1 cellular context compared by ENCODE assay signal in genomic region chr10:43390791-43391190, GRCh38.
TF ChIP-seq lines count a peak whose summit lies in the region.

No MANE protein-coding gene starts in this region.

TF ChIP-seq in GM12878, 131 proteins besides CTCF, POLR2A, EP300 and RAD21:
- TF ChIP-seq RAD51 (IDR thresholded peaks at IDR 0.05) (no peak), ZBTB40 (IDR thresholded peaks at IDR 0.05; ENCODE audit: borderline replicate concordance) (no peak), SMARCA5 (IDR thresholded peaks at IDR 0.05) (no peak), SMAD5 (IDR thresholded peaks at IDR 0.05; ENCODE audit: low read depth) (no peak), ATF3 (IDR thresholded peaks at IDR 0.05; ENCODE audit: borderline replicate concordance, extremely low read depth, low read depth, low read length) (no peak), ZSCAN29 (IDR thresholded peaks at IDR 0.05) (no peak), TCF12 (IDR thresholded peaks at IDR 0.05; ENCODE audit: low read depth, low read length) (no peak), HDGF (IDR thresholded peaks at IDR 0.05) (no peak), ZNF622 (IDR thresholded peaks at IDR 0.05) (no peak), NRF1 (conservative IDR thresholded peaks at IDR 0.05; ENCODE audit: low read depth, low read length) (no peak)
- TF ChIP-seq, protein P1, sequence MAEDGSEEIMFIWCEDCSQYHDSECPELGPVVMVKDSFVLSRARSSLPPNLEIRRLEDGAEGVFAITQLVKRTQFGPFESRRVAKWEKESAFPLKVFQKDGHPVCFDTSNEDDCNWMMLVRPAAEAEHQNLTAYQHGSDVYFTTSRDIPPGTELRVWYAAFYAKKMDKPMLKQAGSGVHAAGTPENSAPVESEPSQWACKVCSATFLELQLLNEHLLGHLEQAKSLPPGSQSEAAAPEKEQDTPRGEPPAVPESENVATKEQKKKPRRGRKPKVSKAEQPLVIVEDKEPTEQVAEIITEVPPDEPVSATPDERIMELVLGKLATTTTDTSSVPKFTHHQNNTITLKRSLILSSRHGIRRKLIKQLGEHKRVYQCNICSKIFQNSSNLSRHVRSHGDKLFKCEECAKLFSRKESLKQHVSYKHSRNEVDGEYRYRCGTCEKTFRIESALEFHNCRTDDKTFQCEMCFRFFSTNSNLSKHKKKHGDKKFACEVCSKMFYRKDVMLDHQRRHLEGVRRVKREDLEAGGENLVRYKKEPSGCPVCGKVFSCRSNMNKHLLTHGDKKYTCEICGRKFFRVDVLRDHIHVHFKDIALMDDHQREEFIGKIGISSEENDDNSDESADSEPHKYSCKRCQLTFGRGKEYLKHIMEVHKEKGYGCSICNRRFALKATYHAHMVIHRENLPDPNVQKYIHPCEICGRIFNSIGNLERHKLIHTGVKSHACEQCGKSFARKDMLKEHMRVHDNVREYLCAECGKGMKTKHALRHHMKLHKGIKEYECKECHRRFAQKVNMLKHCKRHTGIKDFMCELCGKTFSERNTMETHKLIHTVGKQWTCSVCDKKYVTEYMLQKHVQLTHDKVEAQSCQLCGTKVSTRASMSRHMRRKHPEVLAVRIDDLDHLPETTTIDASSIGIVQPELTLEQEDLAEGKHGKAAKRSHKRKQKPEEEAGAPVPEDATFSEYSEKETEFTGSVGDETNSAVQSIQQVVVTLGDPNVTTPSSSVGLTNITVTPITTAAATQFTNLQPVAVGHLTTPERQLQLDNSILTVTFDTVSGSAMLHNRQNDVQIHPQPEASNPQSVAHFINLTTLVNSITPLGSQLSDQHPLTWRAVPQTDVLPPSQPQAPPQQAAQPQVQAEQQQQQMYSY (CRISPR knock-in tag; IDR thresholded peaks at IDR 0.05), result no peak
- TF ChIP-seq, protein P2, sequence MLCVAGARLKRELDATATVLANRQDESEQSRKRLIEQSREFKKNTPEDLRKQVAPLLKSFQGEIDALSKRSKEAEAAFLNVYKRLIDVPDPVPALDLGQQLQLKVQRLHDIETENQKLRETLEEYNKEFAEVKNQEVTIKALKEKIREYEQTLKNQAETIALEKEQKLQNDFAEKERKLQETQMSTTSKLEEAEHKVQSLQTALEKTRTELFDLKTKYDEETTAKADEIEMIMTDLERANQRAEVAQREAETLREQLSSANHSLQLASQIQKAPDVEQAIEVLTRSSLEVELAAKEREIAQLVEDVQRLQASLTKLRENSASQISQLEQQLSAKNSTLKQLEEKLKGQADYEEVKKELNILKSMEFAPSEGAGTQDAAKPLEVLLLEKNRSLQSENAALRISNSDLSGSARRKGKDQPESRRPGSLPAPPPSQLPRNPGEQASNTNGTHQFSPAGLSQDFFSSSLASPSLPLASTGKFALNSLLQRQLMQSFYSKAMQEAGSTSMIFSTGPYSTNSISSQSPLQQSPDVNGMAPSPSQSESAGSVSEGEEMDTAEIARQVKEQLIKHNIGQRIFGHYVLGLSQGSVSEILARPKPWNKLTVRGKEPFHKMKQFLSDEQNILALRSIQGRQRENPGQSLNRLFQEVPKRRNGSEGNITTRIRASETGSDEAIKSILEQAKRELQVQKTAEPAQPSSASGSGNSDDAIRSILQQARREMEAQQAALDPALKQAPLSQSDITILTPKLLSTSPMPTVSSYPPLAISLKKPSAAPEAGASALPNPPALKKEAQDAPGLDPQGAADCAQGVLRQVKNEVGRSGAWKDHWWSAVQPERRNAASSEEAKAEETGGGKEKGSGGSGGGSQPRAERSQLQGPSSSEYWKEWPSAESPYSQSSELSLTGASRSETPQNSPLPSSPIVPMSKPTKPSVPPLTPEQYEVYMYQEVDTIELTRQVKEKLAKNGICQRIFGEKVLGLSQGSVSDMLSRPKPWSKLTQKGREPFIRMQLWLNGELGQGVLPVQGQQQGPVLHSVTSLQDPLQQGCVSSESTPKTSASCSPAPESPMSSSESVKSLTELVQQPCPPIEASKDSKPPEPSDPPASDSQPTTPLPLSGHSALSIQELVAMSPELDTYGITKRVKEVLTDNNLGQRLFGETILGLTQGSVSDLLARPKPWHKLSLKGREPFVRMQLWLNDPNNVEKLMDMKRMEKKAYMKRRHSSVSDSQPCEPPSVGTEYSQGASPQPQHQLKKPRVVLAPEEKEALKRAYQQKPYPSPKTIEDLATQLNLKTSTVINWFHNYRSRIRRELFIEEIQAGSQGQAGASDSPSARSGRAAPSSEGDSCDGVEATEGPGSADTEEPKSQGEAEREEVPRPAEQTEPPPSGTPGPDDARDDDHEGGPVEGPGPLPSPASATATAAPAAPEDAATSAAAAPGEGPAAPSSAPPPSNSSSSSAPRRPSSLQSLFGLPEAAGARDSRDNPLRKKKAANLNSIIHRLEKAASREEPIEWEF (IDR thresholded peaks at IDR 0.05; ENCODE audit: insufficient replicate concordance, low read depth, low read length), result no peak
- TF ChIP-seq, protein P3, sequence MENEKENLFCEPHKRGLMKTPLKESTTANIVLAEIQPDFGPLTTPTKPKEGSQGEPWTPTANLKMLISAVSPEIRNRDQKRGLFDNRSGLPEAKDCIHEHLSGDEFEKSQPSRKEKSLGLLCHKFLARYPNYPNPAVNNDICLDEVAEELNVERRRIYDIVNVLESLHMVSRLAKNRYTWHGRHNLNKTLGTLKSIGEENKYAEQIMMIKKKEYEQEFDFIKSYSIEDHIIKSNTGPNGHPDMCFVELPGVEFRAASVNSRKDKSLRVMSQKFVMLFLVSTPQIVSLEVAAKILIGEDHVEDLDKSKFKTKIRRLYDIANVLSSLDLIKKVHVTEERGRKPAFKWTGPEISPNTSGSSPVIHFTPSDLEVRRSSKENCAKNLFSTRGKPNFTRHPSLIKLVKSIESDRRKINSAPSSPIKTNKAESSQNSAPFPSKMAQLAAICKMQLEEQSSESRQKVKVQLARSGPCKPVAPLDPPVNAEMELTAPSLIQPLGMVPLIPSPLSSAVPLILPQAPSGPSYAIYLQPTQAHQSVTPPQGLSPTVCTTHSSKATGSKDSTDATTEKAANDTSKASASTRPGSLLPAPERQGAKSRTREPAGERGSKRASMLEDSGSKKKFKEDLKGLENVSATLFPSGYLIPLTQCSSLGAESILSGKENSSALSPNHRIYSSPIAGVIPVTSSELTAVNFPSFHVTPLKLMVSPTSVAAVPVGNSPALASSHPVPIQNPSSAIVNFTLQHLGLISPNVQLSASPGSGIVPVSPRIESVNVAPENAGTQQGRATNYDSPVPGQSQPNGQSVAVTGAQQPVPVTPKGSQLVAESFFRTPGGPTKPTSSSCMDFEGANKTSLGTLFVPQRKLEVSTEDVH (IDR thresholded peaks at IDR 0.05; ENCODE audit: low read depth, partially characterized antibody), result no peak
